26 cellular contexts compared by ENCODE assay signal in genomic region chr16:81754810-81755209, GRCh38.
"Had no signal": no experiment of that assay in that cellular context is flagged by ENCODE, and none has a peak within 500 bp of the region (broad histone marks: within the 10 kb centered on the region; RNA-seq: fewer than 3 reads in every experiment).

No MANE protein-coding gene starts in this region.

- ATAC-seq: activated CD8-positive, alpha-beta T cell treated with anti-CD3 and anti-CD28 coated beads for 36 hours; activated T-cell treated with anti-CD3 and anti-CD28 coated beads, Interleukin-2, amount 50 U/mL, for 4 hours; activated T-helper 17 cell treated with anti-CD3 and anti-CD28 coated beads, Interleukin-2, amount 50 U/mL, for 72 hours; gastroesophageal sphincter; heart right ventricle had no signal

- DNase-seq: activated CD4-positive, alpha-beta T cell treated with anti-CD3 and anti-CD28 coated beads for 1 hour; activated CD4-positive, alpha-beta T cell treated with anti-CD3 and anti-CD28 coated beads for 48 hours; activated CD4-positive, alpha-beta T cell treated with anti-CD3 and anti-CD28 coated beads, Interleukin-2, amount 50 U/mL, for 1 hour; activated CD4-positive, alpha-beta T cell treated with anti-CD3 and anti-CD28 coated beads, Interleukin-2, amount 50 U/mL, for 48 hours; activated CD8-positive, alpha-beta memory T cell treated with anti-CD3 and anti-CD28 coated beads for 24 hours; activated CD8-positive, alpha-beta T cell treated with anti-CD3 and anti-CD28 coated beads for 36 hours; activated effector memory CD4-positive, alpha-beta T cell treated with Interleukin-2 at 50 U/mL for 16 hours; activated gamma-delta T cell treated with Interleukin-2 at 50 U/mL for 16 hours; activated naive CD4-positive, alpha-beta T cell treated with anti-CD3 and anti-CD28 coated beads, Interleukin-2, amount 50 U/mL, for 16 hours; activated naive CD4-positive, alpha-beta T cell treated with Interleukin-2 at 50 U/mL for 16 hours; activated T-cell treated with anti-CD3 and anti-CD28 coated beads, Interleukin-2, amount 50 U/mL, for 4 hours; amniotic stem cell; anterior cingulate cortex; brain microvascular endothelial cell; cortex of kidney; effector CD8-positive, alpha-beta T cell; esophagus squamous epithelium; foreskin melanocyte; heart right ventricle; T-helper 2 cell had no signal

- H3K36me3 ChIP-seq: brain microvascular endothelial cell, esophagus squamous epithelium, gastroesophageal sphincter, heart right ventricle had no signal

- H3K4me3 ChIP-seq: esophagus squamous epithelium, gastroesophageal sphincter, heart right ventricle had no signal

- H3K27me3 ChIP-seq: brain microvascular endothelial cell, esophagus squamous epithelium, gastroesophageal sphincter, heart right ventricle had no signal

- FAIRE-seq: astrocyte, bronchial epithelial cell, endometrium had no signal

- H3K9me3 ChIP-seq: esophagus squamous epithelium, gastroesophageal sphincter, heart right ventricle had no signal

- H3K27ac ChIP-seq: brain microvascular endothelial cell, epithelial cell of prostate had no signal
